ENCODE assay signal across 9 cellular contexts in the genomic region with DNA sequence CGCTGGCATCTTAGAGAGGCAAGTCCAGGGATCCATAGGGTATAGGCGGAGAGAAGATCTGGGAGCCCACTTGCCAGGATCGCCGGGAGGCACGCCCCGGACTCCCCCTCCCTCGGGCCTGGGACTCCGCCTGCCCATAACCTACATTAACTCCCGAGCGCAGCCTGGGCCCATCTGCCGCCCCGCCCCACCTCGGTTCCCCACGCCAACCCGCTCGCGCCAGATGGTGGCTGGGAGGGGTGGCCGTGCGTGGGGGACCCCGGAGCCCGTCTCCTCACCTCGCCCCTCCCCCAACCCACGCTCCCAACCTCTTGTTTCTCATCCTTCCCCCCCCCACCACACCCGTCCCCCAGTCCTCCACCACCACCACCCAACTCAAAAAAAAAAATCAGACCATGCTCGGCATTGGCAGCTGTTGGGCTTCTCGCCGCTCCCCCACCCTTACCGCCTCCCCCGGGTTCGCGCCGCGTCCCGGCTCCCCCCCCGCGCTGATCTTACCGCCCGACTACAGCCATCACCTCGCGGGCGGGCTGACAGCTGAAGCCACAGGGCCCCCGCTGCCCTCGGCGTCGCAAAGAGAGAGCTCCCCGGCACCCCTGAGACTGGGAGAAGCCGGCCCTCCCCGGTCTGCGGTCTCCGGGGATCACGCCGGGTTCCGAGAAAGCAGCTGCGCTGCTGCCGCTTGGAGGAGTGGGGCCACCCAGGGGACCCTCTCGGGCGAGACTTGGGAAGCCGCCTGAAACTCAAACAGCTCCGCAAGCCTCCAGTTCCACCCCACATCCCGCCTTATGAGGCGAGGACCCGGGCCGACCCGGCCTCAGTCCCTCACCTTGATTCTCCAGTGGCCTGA. TPM values are rescaled to one million over a fixed set of nuclear protein-coding genes. Genes with fewer than 3 reads are reported as not detected.
DNase-seq lines count a peak whose midpoint lies in the region; ATAC-seq and TF ChIP-seq lines count a peak whose summit lies in the region.
"Had no signal": no experiment of that assay in that cellular context is flagged by ENCODE, and none has a peak within 500 bp of the region (broad histone marks: within the 10 kb centered on the region; RNA-seq: fewer than 3 reads in every experiment).

No MANE protein-coding gene starts in this region.

- peaks cover 56% of the 10 kb centered on the region for H3K27me3 Mint-ChIP-seq in T-helper 17 cell

- H3K4me1 Mint-ChIP-seq in T-helper 17 cell = peaks cover 32% of the 10 kb centered on the region

- TF ChIP-seq CTCF in left ventricle myocardium inferior (IDR thresholded peaks at IDR 0.05; ENCODE audit: borderline replicate concordance) = no peak
- TF ChIP-seq CTCF in suprapubic skin (IDR thresholded peaks at IDR 0.05) = no peak

- H3K9me3 ChIP-seq in T-helper 17 cell (ENCODE audit: control insufficient read depth, low read length, poor library complexity, severe bottlenecking) (no peaks in the 10 kb centered on the region), left ventricle myocardium inferior (replicated peaks) (no peaks in the 10 kb centered on the region), suprapubic skin (no peaks in the 10 kb centered on the region)

- H3K27ac ChIP-seq in left ventricle myocardium inferior (replicated peaks) (peak overlapping the region; percentile 92), suprapubic skin (no peak overlapping the region)

- no peak for TF ChIP-seq POLR2A in suprapubic skin (IDR thresholded peaks at IDR 0.05)

- peaks cover 74% of the 10 kb centered on the region for H3K4me1 ChIP-seq in left ventricle myocardium inferior
- peaks cover 57% of the 10 kb centered on the region for H3K4me1 ChIP-seq in suprapubic skin

- no peak overlapping the region for H3K27ac Mint-ChIP-seq in T-helper 17 cell

- DNase-seq in activated T-cell treated with anti-CD3 and anti-CD28 coated beads, Interleukin-2, amount 50 U/mL, for 1 hour = peak; percentile 40
- DNase-seq in activated T-cell treated with anti-CD3 and anti-CD28 coated beads for 4 hours (no peak), T-helper 17 cell (no peak), left ventricle myocardium inferior (no peak), suprapubic skin (ENCODE audit: low spot score in 2 of 2) (no peak), left lobe of liver (ENCODE audit: low spot score) (no peak)
- DNase-seq in activated effector memory CD4-positive, alpha-beta T cell treated with Interleukin-2 at 50 U/mL for 16 hours = no peak

- ATAC-seq in T-helper 17 cell (no peak), GM18858 (IDR thresholded peaks at IDR 0.05; ENCODE audit: unreplicated experiment) (no peak), left lobe of liver (no peak)

- H3K4me3 ChIP-seq in left ventricle myocardium inferior (peak overlapping the region; percentile 77), suprapubic skin (peak overlapping the region; percentile 65)

- intact Hi-C loops in left ventricle myocardium inferior (cut with micrococcal nuclease) = no loop called here

- TF ChIP-seq EP300 in suprapubic skin (IDR thresholded peaks at IDR 0.05) = no peak

- peaks cover 5% of the 10 kb centered on the region for H3K36me3 Mint-ChIP-seq in T-helper 17 cell (ENCODE audit: low read depth)

- WGBS in suprapubic skin = 8% methylated on average over 21 of the region's 64 CpGs

- H3K36me3 ChIP-seq in left ventricle myocardium inferior (peaks cover 12% of the 10 kb centered on the region), suprapubic skin (no peaks in the 10 kb centered on the region)

- H3K27me3 ChIP-seq in left ventricle myocardium inferior (ENCODE audit: low read depth) (peaks cover 72% of the 10 kb centered on the region), suprapubic skin (peaks cover 82% of the 10 kb centered on the region)

- peak overlapping the region; percentile 88 for H3K4me3 Mint-ChIP-seq in T-helper 17 cell

RNA-seq across cellular contexts. Expression of a gene that starts 1.4 kb away (rescaled TPM):
- total RNA-seq in T-helper 17 cell (not detected), left ventricle myocardium inferior (11.1 TPM), suprapubic skin (1 to 10 TPM in 3 of 4 donors, under 1 TPM in 1; 0.47 to 5.3 (median 2.6) TPM), left lobe of liver (3.7 TPM)

RNA-seq across cellular contexts. Expression of a gene that starts 25.5 kb away (rescaled TPM):
- total RNA-seq in T-helper 17 cell (under 1 TPM; 0.35 to 0.70 TPM), left ventricle myocardium inferior (1.3 TPM), suprapubic skin (1 to 10 TPM in 3 of 4 donors, not detected in 1; 2.6 to 10.0 (median 3.3) TPM), left lobe of liver (1.1 TPM)

RNA-seq across cellular contexts. Expression of a gene that starts 33.5 kb away (rescaled TPM):
- 10 to 100 TPM; 13.6 to 18.4 TPM for total RNA-seq in T-helper 17 cell
- 21.3 TPM for total RNA-seq in left ventricle myocardium inferior
- total RNA-seq in suprapubic skin = 10 to 100 TPM; 15.0 to 24.9 (median 19.7) TPM
- 10.3 TPM for total RNA-seq in left lobe of liver

RNA-seq across cellular contexts. Expression of a gene that starts 53.7 kb away (rescaled TPM):
- total RNA-seq in T-helper 17 cell (under 1 TPM in 1 of 2 donors, not detected in 1; 0.18 TPM), left ventricle myocardium inferior (not detected), suprapubic skin (10 to 100 TPM; 46.9 to 96.3 (median 79.7) TPM), left lobe of liver (not detected)
- total RNA-seq: pulmonary artery endothelial cell had no signal
